Comparison of ENCODE assay signal across 17 cellular contexts in genomic region chr13:84121456-84121855, GRCh38.
DNase-seq lines count a peak whose midpoint lies in the region; ATAC-seq and TF ChIP-seq lines count a peak whose summit lies in the region.
"Had no signal": no experiment of that assay in that cellular context is flagged by ENCODE, and none has a peak within 500 bp of the region (broad histone marks: within the 10 kb centered on the region; RNA-seq: fewer than 3 reads in every experiment).

No MANE protein-coding gene starts in this region.

- H3K27ac ChIP-seq in RWPE1 = no peak overlapping the region
- H3K27ac ChIP-seq in CD4-positive, alpha-beta T cell (ENCODE audit: low read depth, low read length) = no peak overlapping the region
- H3K27ac ChIP-seq: GM23248, stomach had no signal

- no peaks in the 10 kb centered on the region for H3K27me3 Mint-ChIP-seq in CD4-positive, alpha-beta T cell

- intact Hi-C loops in CD4-positive, alpha-beta T cell (cut with DNase I, micrococcal nuclease) = no loop called here

- H3K27ac Mint-ChIP-seq in CD4-positive, alpha-beta T cell = no peak overlapping the region
- H3K27ac Mint-ChIP-seq: activated T-cell treated with anti-CD3 and anti-CD28 coated beads, Interleukin-2, amount 50 U/mL, for 72 hours had no signal

- DNase-seq in NCI-H748 (lab: John Stamatoyannopoulos, UW; ENCODE audit: unreplicated experiment) = peak; percentile 52
- no peak for DNase-seq in NCI-H748 treated with DMSO at 0.1 percent for 48 hours (lab: John Stamatoyannopoulos, UW)
- DNase-seq in RWPE1 (ENCODE audit: low spot score) = peak; percentile 32
- peak; percentile 21 for DNase-seq in fibroblast of pulmonary artery (ENCODE audit: low read depth)
- peak; percentile 61 for DNase-seq in skeletal muscle cell (ENCODE audit: low read depth)
- no peak for DNase-seq in NCI-H2196 (lab: John Stamatoyannopoulos, UW; ENCODE audit: unreplicated experiment)
- no peak for DNase-seq in NCI-H2227 (lab: John Stamatoyannopoulos, UW; ENCODE audit: unreplicated experiment)
- no peak for DNase-seq in CD4-positive, alpha-beta T cell
- DNase-seq: ACHN; activated T-cell treated with anti-CD3 and anti-CD28 coated beads, Interleukin-2, amount 50 U/mL, for 72 hours; amygdala; dermis blood vessel endothelial cell; GM23248; NCI-H1436; SHP77; small intestine; stomach had no signal

- TF ChIP-seq CTCF in RWPE1 (conservative IDR thresholded peaks at IDR 0.05; ENCODE audit: low read depth) (no peak), fibroblast of pulmonary artery (IDR thresholded peaks at IDR 0.05; ENCODE audit: low read length, missing control alignments) (no peak)
- TF ChIP-seq CTCF in CD4-positive, alpha-beta T cell (IDR thresholded peaks at IDR 0.05) = no peak

- H3K4me1 Mint-ChIP-seq in CD4-positive, alpha-beta T cell (ENCODE audit: low read depth) = no peaks in the 10 kb centered on the region

- H3K36me3 Mint-ChIP-seq in CD4-positive, alpha-beta T cell (ENCODE audit: low read depth) = no peaks in the 10 kb centered on the region

- no peak for ATAC-seq in CD4-positive, alpha-beta T cell (ENCODE audit: poor library complexity)
- ATAC-seq: activated T-cell treated with anti-CD3 and anti-CD28 coated beads, Interleukin-2, amount 50 U/mL, for 72 hours had no signal

- no peaks in the 10 kb centered on the region for H3K9me3 ChIP-seq in CD4-positive, alpha-beta T cell (ENCODE audit: control insufficient read depth, low read length)
- H3K9me3 ChIP-seq: stomach had no signal

- no peaks in the 10 kb centered on the region for H3K27me3 ChIP-seq in CD4-positive, alpha-beta T cell (ENCODE audit: control insufficient read depth, insufficient read depth, low read length)
- H3K27me3 ChIP-seq: stomach had no signal

- no peak overlapping the region for H3K4me3 Mint-ChIP-seq in CD4-positive, alpha-beta T cell
- H3K4me3 Mint-ChIP-seq: activated T-cell treated with anti-CD3 and anti-CD28 coated beads, Interleukin-2, amount 50 U/mL, for 72 hours had no signal

- H3K9me3 Mint-ChIP-seq in CD4-positive, alpha-beta T cell = no peaks in the 10 kb centered on the region

- CTCF ChIA-PET in RWPE1 (lab: Yijun Ruan, JAX) = no interaction called here
- CTCF ChIA-PET in CD4-positive, alpha-beta T cell (lab: Charles Lee) = no interaction called here

- POLR2A ChIA-PET in RWPE1 (lab: Yijun Ruan, JAX; ENCODE audit: low non-redundant PET) = no interaction called here
- POLR2A ChIA-PET in CD4-positive, alpha-beta T cell (lab: Charles Lee) = no interaction called here

- H3K4me3 ChIP-seq in fibroblast of pulmonary artery (replicated peaks; ENCODE audit: low read depth, low read length) (no peak overlapping the region), skeletal muscle cell (ENCODE audit: low read depth, low read length) (no peak overlapping the region)
- H3K4me3 ChIP-seq: GM23248, stomach had no signal

Comparison
In these comparisons a context has a peak if more than half of its experiments do, and no peak if none do; other contexts are left out.
1. DNase-seq: peak in NCI-H748 (single experiment), RWPE1 (single experiment), fibroblast of pulmonary artery (single experiment) and skeletal muscle cell (single experiment); none in NCI-H748 treated with DMSO at 0.1 percent for 48 hours (single experiment), NCI-H2196 (single experiment), NCI-H2227 (single experiment) and CD4-positive, alpha-beta T cell (0 of 10).